Comparison of ENCODE assay signal across 21 cellular contexts in the genomic region with DNA sequence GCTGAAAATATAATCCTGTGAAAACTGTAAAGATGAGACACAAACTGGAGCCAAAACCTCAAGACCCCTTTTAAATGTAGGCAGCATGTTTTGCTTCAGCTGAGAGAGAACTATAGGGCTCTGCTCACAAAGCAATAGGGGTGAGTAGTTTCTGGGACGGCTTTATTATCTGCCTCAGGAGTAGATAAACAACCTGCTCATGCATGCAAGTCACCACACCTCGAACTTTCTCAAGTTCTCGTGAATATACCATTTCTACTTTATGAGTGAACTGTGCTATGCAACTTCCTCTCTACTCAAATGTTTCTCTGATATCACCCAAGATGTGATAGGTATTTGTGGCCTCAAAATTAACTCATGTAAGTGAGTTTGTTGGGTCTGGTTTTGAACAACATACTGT.
"Had no signal": no experiment of that assay in that cellular context is flagged by ENCODE, and none has a peak within 500 bp of the region (broad histone marks: within the 10 kb centered on the region; RNA-seq: fewer than 3 reads in every experiment).

No MANE protein-coding gene starts in this region.

- H3K4me1 Mint-ChIP-seq: mesothelial cell of epicardium, neural progenitor cell had no signal

- H3K27ac Mint-ChIP-seq: mesothelial cell of epicardium; natural killer cell treated with Interleukin-12 subunit alpha and Interleukin-12 subunit beta and Interleukin-15 and Interleukin-18, amount 100 ng/mL, for 72 hours; neural progenitor cell; type B pancreatic cell had no signal

- DNase-seq: dorsolateral prefrontal cortex; effector CD8-positive, alpha-beta T cell; heart left ventricle; hippocampal formation; left colon; mammary epithelial cell; nucleus accumbens; ovary; sigmoid colon; stimulated activated CD4-positive, alpha-beta T cell treated with anti-CD3 and anti-CD28 coated beads, Interleukin-2, amount 100 ng/mL, for 24 hours; stimulated activated naive CD8-positive, alpha-beta T cell treated with anti-CD3 and anti-CD28 coated beads, Interleukin-15, Interleukin-2, amounts not matched to agents 100 U/mL and 50 U/mL, for 24 hours; thyroid gland had no signal

- H3K9me3 Mint-ChIP-seq: natural killer cell treated with Interleukin-12 subunit alpha and Interleukin-12 subunit beta and Interleukin-15 and Interleukin-18, amount 100 ng/mL, for 72 hours; neural progenitor cell; type B pancreatic cell had no signal

- H3K27me3 Mint-ChIP-seq: natural killer cell treated with Interleukin-12 subunit alpha and Interleukin-12 subunit beta and Interleukin-15 and Interleukin-18, amount 100 ng/mL, for 72 hours; type B pancreatic cell had no signal

- ATAC-seq: esophagus mucosa; heart left ventricle; left colon; natural killer cell treated with Interleukin-12 subunit alpha and Interleukin-12 subunit beta and Interleukin-15 and Interleukin-18, amount 100 ng/mL, for 72 hours; stimulated activated naive CD8-positive, alpha-beta T cell treated with anti-CD3 and anti-CD28 coated beads, Interleukin-15, Interleukin-2, amounts not matched to agents 100 U/mL and 50 U/mL, for 24 hours had no signal

- H3K4me3 ChIP-seq: coronary artery, dorsolateral prefrontal cortex, heart left ventricle, neural progenitor cell, ovary, right atrium auricular region, sigmoid colon, skin epidermis, suprapubic skin, thyroid gland had no signal

- H3K36me3 Mint-ChIP-seq: mesothelial cell of epicardium; natural killer cell treated with Interleukin-12 subunit alpha and Interleukin-12 subunit beta and Interleukin-15 and Interleukin-18, amount 100 ng/mL, for 72 hours; neural progenitor cell; type B pancreatic cell had no signal

- H3K4me3 Mint-ChIP-seq: mesothelial cell of epicardium; natural killer cell treated with Interleukin-12 subunit alpha and Interleukin-12 subunit beta and Interleukin-15 and Interleukin-18, amount 100 ng/mL, for 72 hours; neural progenitor cell; type B pancreatic cell had no signal
